16 cellular contexts compared by ENCODE assay signal in genomic region chr1:224267922-224268321, GRCh38.
DNase-seq lines count a peak whose midpoint lies in the region; ATAC-seq lines count a peak whose summit lies in the region.
"Had no signal": no experiment of that assay in that cellular context is flagged by ENCODE, and none has a peak within 500 bp of the region (broad histone marks: within the 10 kb centered on the region; RNA-seq: fewer than 3 reads in every experiment).

No MANE protein-coding gene starts in this region.

- H3K9me3 ChIP-seq in BLaER1 treated with 17β-estradiol and CSF1 and Interleukin-3, amounts not matched to agents 10 nM and 100 nM (replicated peaks in 1 of 11) = no peaks in the 10 kb centered on the region
- H3K9me3 ChIP-seq: Caco-2 had no signal

- no peak overlapping the region for H3K27ac ChIP-seq in BLaER1 treated with 17β-estradiol and CSF1 and Interleukin-3, amounts not matched to agents 10 nM and 100 nM
- H3K27ac ChIP-seq: 22Rv1 had no signal

- H4K20me1 ChIP-seq in BLaER1 treated with 17β-estradiol and CSF1 and Interleukin-3, amounts not matched to agents 10 nM and 100 nM = 0 out of 22 replicates have a peak, but pooled peaks cover 0 to 5% (median 0%) of the 10 kb centered on the region in 11 experiments

- H3K36me3 ChIP-seq in BLaER1 treated with 17β-estradiol and CSF1 and Interleukin-3, amounts not matched to agents 10 nM and 100 nM = peaks cover 28 to 90% (median 69%) of the 10 kb centered on the region in 11 experiments

- H3K4me2 ChIP-seq in BLaER1 treated with 17β-estradiol and CSF1 and Interleukin-3, amounts not matched to agents 10 nM and 100 nM = peak overlapping the region in 6 of 11 experiments; percentile 20 to 77 (median 70); a peak in 8 of 22 replicates

- H3K27me3 ChIP-seq in BLaER1 treated with 17β-estradiol and CSF1 and Interleukin-3, amounts not matched to agents 10 nM and 100 nM = no peaks in the 10 kb centered on the region

- no peak for ATAC-seq in left lobe of liver
- no peak for ATAC-seq in HG03520 (IDR thresholded peaks at IDR 0.05; ENCODE audit: unreplicated experiment)
- ATAC-seq in GM18861 (IDR thresholded peaks at IDR 0.05; ENCODE audit: unreplicated experiment) = no peak

- DNase-seq in DMS153 (lab: John Stamatoyannopoulos, UW) (peak; percentile 16), DMS153 treated with DMSO at 0.1 percent for 48 hours (lab: John Stamatoyannopoulos, UW; ENCODE audit: unreplicated experiment) (no peak), M059J (ENCODE audit: low read depth) (peak; percentile 70), dermis blood vessel endothelial cell (peak; percentile 13), left lobe of liver (ENCODE audit: low spot score) (no peak)
- DNase-seq: Caco-2, GDM1, IMR-90, NCI-H146, NCI-H2081 treated with DMSO at 0.1 percent for 48 hours, NCI-H446 treated with DMSO at 0.1 percent for 48 hours, SW 1271 had no signal

- H3K4me1 ChIP-seq in BLaER1 treated with 17β-estradiol and CSF1 and Interleukin-3, amounts not matched to agents 10 nM and 100 nM = peaks cover 24 to 40% (median 34%) of the 10 kb centered on the region in 10 experiments
- H3K4me1 ChIP-seq: Caco-2 had no signal

- H3K9ac ChIP-seq in BLaER1 treated with 17β-estradiol and CSF1 and Interleukin-3, amounts not matched to agents 10 nM and 100 nM = no peak overlapping the region

- no peak overlapping the region for H3K4me3 ChIP-seq in BLaER1 treated with 17β-estradiol and CSF1 and Interleukin-3, amounts not matched to agents 10 nM and 100 nM

Comparison
In these comparisons a context has a peak if more than half of its experiments do, and no peak if none do; other contexts are left out.
1. DNase-seq: peak in DMS153 (single experiment), M059J (single experiment) and dermis blood vessel endothelial cell (single experiment); none in DMS153 treated with DMSO at 0.1 percent for 48 hours (single experiment) and left lobe of liver (single experiment).